1 cellular context compared by ENCODE assay signal in the genomic region with DNA sequence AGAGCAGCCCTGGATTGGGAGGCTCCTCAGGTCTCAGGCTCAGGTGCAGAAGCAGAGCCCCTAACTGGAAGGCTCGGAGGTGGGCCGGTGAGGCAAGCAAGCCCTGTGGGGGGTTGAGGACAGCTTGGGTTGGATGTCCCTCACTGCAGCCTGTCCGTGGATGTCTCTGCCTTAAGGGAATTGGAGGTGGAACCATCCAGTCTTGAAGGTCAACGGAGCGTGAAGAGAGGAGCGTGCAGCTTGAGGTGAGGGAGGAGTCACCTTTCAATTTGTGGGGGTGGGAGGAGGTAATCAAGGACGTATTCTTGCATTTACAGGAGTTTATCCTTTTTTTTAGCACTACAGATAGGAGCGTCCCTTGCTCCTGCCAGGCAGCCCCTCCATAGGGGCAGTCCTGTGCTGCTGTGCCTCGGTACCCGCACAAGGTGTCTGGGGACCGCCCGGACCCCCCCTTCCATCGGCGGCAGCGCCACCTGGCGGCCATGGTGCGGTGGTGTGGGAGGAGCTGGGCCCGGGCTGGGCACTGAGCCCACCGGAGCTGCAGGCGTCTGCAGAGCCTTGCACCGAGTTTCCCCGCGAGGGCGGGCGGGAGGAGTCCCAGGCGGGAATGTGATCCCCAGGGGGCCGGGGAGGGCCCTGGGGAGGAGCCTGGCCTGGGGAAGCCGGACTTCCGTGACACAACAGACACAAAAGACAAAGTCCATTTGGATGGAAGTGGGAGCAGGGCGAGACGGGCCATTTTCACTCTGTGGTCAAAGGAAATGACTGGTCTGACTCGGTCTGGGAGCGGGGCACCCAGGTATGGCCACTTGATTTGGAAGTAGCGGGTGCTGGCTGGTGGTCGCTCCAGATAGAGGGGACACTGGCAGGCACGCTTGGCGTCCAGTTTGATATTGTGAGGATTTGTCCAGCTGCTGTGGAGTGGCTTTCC.
TF ChIP-seq lines count a peak whose summit lies in the region.

No MANE protein-coding gene starts in this region.

TF ChIP-seq in HepG2, 621 proteins besides CTCF, POLR2A, EP300 and RAD21 (continued from another document and continues in another):
- TF ChIP-seq SCMH1 (CRISPR knock-in tag; IDR thresholded peaks at IDR 0.05; ENCODE audit: borderline replicate concordance) (no peak), ZNF317 (CRISPR knock-in tag; IDR thresholded peaks at IDR 0.05) (peak; percentile 86), ZNF674 (CRISPR knock-in tag; IDR thresholded peaks at IDR 0.05; ENCODE audit: low read depth) (no peak), SIX4 (CRISPR knock-in tag; IDR thresholded peaks at IDR 0.05) (peak; percentile 89), IRF2 (CRISPR knock-in tag; IDR thresholded peaks at IDR 0.05) (peak; percentile 90), STAT5B (CRISPR knock-in tag; IDR thresholded peaks at IDR 0.05) (no peak), ZBTB3 (CRISPR knock-in tag; IDR thresholded peaks at IDR 0.05; ENCODE audit: borderline replicate concordance, low read depth) (peak; percentile 75; the same call in 1 of the 2 replicates), ZNF724P (CRISPR knock-in tag; IDR thresholded peaks at IDR 0.05; ENCODE audit: borderline replicate concordance) (no peak), NRL (CRISPR knock-in tag; IDR thresholded peaks at IDR 0.05; ENCODE audit: borderline replicate concordance) (peak; percentile 60; the same call in 1 of the 2 replicates), ZNF749 (CRISPR knock-in tag; IDR thresholded peaks at IDR 0.05; ENCODE audit: borderline replicate concordance) (peak; percentile 83; the same call in 1 of the 2 replicates), POLR2AphosphoS2 (IDR thresholded peaks at IDR 0.05; ENCODE audit: low read depth, low read length) (no peak), ZNF781 (CRISPR knock-in tag; IDR thresholded peaks at IDR 0.05; ENCODE audit: borderline replicate concordance, not compliant biosample characterization) (no peak), SALL2 (CRISPR knock-in tag; IDR thresholded peaks at IDR 0.05) (peak; percentile 68), DMAP1 (CRISPR knock-in tag; IDR thresholded peaks at IDR 0.05) (peak; percentile 86), ZNF101 (CRISPR knock-in tag; IDR thresholded peaks at IDR 0.05; ENCODE audit: borderline replicate concordance, low read depth) (no peak), HMG20B (CRISPR knock-in tag; conservative IDR thresholded peaks at IDR 0.05) (no peak; the same call in 1 of the 2 replicates), TCF12 (IDR thresholded peaks at IDR 0.05) (no peak), TCF12 (CRISPR knock-in tag; IDR thresholded peaks at IDR 0.05) (no peak), ZNF296 (CRISPR knock-in tag; conservative IDR thresholded peaks at IDR 0.05) (no peak), KLF9 (CRISPR knock-in tag; IDR thresholded peaks at IDR 0.05; ENCODE audit: low read depth) (no peak), ZNF260 (CRISPR knock-in tag; IDR thresholded peaks at IDR 0.05; ENCODE audit: borderline replicate concordance, low read depth) (no peak), ZMYM3 (CRISPR knock-in tag; IDR thresholded peaks at IDR 0.05) (no peak), SRSF1 (optimal IDR thresholded peaks at IDR 0.05; ENCODE audit: low read depth, low read length) (no peak), ZNF670 (CRISPR knock-in tag; IDR thresholded peaks at IDR 0.05; ENCODE audit: borderline replicate concordance) (peak; percentile 98), KDM6A (CRISPR knock-in tag; IDR thresholded peaks at IDR 0.05; ENCODE audit: low read depth) (peak; percentile 64; the same call in 1 of the 2 replicates), SSRP1 (CRISPR knock-in tag; IDR thresholded peaks at IDR 0.05) (no peak), ZMYM2 (CRISPR knock-in tag; IDR thresholded peaks at IDR 0.05) (peak; percentile 92), RFX1 (IDR thresholded peaks at IDR 0.05) (no peak), ZNF33A (CRISPR knock-in tag; IDR thresholded peaks at IDR 0.05; ENCODE audit: borderline replicate concordance) (peak; percentile 82; the same call in 1 of the 2 replicates), ZBTB42 (CRISPR knock-in tag; IDR thresholded peaks at IDR 0.05) (0 out of 2 replicates have a peak, but pooled peaks have one; percentile 25)
- TF ChIP-seq, protein P1, sequence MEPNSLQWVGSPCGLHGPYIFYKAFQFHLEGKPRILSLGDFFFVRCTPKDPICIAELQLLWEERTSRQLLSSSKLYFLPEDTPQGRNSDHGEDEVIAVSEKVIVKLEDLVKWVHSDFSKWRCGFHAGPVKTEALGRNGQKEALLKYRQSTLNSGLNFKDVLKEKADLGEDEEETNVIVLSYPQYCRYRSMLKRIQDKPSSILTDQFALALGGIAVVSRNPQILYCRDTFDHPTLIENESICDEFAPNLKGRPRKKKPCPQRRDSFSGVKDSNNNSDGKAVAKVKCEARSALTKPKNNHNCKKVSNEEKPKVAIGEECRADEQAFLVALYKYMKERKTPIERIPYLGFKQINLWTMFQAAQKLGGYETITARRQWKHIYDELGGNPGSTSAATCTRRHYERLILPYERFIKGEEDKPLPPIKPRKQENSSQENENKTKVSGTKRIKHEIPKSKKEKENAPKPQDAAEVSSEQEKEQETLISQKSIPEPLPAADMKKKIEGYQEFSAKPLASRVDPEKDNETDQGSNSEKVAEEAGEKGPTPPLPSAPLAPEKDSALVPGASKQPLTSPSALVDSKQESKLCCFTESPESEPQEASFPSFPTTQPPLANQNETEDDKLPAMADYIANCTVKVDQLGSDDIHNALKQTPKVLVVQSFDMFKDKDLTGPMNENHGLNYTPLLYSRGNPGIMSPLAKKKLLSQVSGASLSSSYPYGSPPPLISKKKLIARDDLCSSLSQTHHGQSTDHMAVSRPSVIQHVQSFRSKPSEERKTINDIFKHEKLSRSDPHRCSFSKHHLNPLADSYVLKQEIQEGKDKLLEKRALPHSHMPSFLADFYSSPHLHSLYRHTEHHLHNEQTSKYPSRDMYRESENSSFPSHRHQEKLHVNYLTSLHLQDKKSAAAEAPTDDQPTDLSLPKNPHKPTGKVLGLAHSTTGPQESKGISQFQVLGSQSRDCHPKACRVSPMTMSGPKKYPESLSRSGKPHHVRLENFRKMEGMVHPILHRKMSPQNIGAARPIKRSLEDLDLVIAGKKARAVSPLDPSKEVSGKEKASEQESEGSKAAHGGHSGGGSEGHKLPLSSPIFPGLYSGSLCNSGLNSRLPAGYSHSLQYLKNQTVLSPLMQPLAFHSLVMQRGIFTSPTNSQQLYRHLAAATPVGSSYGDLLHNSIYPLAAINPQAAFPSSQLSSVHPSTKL (CRISPR knock-in tag; IDR thresholded peaks at IDR 0.05): peak; percentile 86
- TF ChIP-seq, protein P2, sequence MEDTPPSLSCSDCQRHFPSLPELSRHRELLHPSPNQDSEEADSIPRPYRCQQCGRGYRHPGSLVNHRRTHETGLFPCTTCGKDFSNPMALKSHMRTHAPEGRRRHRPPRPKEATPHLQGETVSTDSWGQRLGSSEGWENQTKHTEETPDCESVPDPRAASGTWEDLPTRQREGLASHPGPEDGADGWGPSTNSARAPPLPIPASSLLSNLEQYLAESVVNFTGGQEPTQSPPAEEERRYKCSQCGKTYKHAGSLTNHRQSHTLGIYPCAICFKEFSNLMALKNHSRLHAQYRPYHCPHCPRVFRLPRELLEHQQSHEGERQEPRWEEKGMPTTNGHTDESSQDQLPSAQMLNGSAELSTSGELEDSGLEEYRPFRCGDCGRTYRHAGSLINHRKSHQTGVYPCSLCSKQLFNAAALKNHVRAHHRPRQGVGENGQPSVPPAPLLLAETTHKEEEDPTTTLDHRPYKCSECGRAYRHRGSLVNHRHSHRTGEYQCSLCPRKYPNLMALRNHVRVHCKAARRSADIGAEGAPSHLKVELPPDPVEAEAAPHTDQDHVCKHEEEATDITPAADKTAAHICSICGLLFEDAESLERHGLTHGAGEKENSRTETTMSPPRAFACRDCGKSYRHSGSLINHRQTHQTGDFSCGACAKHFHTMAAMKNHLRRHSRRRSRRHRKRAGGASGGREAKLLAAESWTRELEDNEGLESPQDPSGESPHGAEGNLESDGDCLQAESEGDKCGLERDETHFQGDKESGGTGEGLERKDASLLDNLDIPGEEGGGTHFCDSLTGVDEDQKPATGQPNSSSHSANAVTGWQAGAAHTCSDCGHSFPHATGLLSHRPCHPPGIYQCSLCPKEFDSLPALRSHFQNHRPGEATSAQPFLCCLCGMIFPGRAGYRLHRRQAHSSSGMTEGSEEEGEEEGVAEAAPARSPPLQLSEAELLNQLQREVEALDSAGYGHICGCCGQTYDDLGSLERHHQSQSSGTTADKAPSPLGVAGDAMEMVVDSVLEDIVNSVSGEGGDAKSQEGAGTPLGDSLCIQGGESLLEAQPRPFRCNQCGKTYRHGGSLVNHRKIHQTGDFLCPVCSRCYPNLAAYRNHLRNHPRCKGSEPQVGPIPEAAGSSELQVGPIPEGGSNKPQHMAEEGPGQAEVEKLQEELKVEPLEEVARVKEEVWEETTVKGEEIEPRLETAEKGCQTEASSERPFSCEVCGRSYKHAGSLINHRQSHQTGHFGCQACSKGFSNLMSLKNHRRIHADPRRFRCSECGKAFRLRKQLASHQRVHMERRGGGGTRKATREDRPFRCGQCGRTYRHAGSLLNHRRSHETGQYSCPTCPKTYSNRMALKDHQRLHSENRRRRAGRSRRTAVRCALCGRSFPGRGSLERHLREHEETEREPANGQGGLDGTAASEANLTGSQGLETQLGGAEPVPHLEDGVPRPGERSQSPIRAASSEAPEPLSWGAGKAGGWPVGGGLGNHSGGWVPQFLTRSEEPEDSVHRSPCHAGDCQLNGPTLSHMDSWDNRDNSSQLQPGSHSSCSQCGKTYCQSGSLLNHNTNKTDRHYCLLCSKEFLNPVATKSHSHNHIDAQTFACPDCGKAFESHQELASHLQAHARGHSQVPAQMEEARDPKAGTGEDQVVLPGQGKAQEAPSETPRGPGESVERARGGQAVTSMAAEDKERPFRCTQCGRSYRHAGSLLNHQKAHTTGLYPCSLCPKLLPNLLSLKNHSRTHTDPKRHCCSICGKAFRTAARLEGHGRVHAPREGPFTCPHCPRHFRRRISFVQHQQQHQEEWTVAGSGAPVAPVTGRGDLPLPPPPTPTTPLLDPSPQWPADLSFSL (CRISPR knock-in tag; IDR thresholded peaks at IDR 0.05): peak; percentile 29; the same call in 1 of the 2 replicates
- TF ChIP-seq, protein P3, sequence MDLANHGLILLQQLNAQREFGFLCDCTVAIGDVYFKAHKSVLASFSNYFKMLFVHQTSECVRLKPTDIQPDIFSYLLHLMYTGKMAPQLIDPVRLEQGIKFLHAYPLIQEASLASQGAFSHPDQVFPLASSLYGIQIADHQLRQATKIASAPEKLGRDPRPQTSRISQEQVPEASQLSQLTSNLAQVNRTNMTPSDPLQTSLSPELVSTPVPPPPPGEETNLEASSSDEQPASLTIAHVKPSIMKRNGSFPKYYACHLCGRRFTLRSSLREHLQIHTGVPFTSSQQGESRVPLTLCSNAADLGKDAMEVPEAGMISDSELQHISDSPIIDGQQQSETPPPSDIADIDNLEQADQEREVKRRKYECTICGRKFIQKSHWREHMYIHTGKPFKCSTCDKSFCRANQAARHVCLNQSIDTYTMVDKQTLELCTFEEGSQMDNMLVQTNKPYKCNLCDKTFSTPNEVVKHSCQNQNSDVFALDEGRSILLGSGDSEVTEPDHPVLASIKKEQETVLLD (CRISPR knock-in tag; IDR thresholded peaks at IDR 0.05; ENCODE audit: low read depth): peak; percentile 85
- TF ChIP-seq, protein P4, sequence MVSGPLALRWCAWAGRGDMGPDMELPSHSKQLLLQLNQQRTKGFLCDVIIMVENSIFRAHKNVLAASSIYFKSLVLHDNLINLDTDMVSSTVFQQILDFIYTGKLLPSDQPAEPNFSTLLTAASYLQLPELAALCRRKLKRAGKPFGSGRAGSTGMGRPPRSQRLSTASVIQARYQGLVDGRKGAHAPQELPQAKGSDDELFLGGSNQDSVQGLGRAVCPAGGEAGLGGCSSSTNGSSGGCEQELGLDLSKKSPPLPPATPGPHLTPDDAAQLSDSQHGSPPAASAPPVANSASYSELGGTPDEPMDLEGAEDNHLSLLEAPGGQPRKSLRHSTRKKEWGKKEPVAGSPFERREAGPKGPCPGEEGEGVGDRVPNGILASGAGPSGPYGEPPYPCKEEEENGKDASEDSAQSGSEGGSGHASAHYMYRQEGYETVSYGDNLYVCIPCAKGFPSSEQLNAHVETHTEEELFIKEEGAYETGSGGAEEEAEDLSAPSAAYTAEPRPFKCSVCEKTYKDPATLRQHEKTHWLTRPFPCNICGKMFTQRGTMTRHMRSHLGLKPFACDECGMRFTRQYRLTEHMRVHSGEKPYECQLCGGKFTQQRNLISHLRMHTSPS (CRISPR knock-in tag; IDR thresholded peaks at IDR 0.05; ENCODE audit: low read depth): peak; percentile 75
- TF ChIP-seq, protein P5, sequence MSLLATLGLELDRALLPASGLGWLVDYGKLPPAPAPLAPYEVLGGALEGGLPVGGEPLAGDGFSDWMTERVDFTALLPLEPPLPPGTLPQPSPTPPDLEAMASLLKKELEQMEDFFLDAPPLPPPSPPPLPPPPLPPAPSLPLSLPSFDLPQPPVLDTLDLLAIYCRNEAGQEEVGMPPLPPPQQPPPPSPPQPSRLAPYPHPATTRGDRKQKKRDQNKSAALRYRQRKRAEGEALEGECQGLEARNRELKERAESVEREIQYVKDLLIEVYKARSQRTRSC (CRISPR knock-in tag; IDR thresholded peaks at IDR 0.05; ENCODE audit: low read depth): no peak
- TF ChIP-seq, protein P6, sequence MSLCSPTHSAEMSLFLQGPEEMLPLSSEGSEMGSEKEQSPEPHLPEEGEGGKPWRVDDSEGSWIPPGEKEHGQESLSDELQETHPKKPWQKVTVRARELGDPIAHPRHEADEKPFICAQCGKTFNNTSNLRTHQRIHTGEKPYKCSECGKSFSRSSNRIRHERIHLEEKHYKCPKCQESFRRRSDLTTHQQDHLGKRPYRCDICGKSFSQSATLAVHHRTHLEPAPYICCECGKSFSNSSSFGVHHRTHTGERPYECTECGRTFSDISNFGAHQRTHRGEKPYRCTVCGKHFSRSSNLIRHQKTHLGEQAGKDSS (CRISPR knock-in tag; IDR thresholded peaks at IDR 0.05; ENCODE audit: borderline replicate concordance, low read depth): peak; percentile 94
- TF ChIP-seq, protein P7, sequence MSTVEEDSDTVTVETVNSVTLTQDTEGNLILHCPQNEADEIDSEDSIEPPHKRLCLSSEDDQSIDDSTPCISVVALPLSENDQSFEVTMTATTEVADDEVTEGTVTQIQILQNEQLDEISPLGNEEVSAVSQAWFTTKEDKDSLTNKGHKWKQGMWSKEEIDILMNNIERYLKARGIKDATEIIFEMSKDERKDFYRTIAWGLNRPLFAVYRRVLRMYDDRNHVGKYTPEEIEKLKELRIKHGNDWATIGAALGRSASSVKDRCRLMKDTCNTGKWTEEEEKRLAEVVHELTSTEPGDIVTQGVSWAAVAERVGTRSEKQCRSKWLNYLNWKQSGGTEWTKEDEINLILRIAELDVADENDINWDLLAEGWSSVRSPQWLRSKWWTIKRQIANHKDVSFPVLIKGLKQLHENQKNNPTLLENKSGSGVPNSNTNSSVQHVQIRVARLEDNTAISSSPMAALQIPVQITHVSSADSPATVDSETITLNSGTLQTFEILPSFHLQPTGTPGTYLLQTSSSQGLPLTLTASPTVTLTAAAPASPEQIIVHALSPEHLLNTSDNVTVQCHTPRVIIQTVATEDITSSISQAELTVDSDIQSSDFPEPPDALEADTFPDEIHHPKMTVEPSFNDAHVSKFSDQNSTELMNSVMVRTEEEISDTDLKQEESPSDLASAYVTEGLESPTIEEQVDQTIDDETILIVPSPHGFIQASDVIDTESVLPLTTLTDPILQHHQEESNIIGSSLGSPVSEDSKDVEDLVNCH (CRISPR knock-in tag; IDR thresholded peaks at IDR 0.05): no peak
- TF ChIP-seq, protein P8, sequence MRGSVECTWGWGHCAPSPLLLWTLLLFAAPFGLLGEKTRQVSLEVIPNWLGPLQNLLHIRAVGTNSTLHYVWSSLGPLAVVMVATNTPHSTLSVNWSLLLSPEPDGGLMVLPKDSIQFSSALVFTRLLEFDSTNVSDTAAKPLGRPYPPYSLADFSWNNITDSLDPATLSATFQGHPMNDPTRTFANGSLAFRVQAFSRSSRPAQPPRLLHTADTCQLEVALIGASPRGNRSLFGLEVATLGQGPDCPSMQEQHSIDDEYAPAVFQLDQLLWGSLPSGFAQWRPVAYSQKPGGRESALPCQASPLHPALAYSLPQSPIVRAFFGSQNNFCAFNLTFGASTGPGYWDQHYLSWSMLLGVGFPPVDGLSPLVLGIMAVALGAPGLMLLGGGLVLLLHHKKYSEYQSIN (CRISPR knock-in tag; IDR thresholded peaks at IDR 0.05; ENCODE audit: borderline replicate concordance): no peak
